In genomic region chr10:131141207-131141606, GRCh38 we compare ENCODE assay signal across 21 cellular contexts.
DNase-seq lines count a peak whose midpoint lies in the region; ATAC-seq, FAIRE-seq and TF ChIP-seq lines count a peak whose summit lies in the region.
"Had no signal": no experiment of that assay in that cellular context is flagged by ENCODE, and none has a peak within 500 bp of the region (broad histone marks: within the 10 kb centered on the region; RNA-seq: fewer than 3 reads in every experiment).

No MANE protein-coding gene starts in this region.

- no peak overlapping the region for H3K27ac ChIP-seq in RWPE2 (ENCODE audit: poor library complexity, severe bottlenecking)
- no peak overlapping the region for H3K27ac ChIP-seq in spleen
- no peak overlapping the region for H3K27ac ChIP-seq in naive thymus-derived CD4-positive, alpha-beta T cell (ENCODE audit: low read depth, low read length)

- CTCF ChIA-PET in naive thymus-derived CD4-positive, alpha-beta T cell (lab: Charles Lee), result interaction anchor here (0.7 kb wide), 1 partner anchor 9 kb away, joined by 3 read pairs; no protein-coding TSS in a partner anchor

- DNase-seq in NCI-H146 treated with DMSO at 0.1 percent for 48 hours (lab: John Stamatoyannopoulos, UW; ENCODE audit: unreplicated experiment) (peak; percentile 51), RWPE2 (ENCODE audit: low spot score) (peak; percentile 19), neural crest cell (ENCODE audit: low read depth, low spot score) (no peak), spleen (peak; percentile 51), D721Med (ENCODE audit: insufficient read length, low spot score) (no peak), NCI-H2029 treated with DMSO at 0.1 percent for 48 hours (lab: John Stamatoyannopoulos, UW) (no peak)
- DNase-seq in naive thymus-derived CD4-positive, alpha-beta T cell, result no peak
- DNase-seq: ACHN; BE2C; C1 segment of cervical spinal cord; Caco-2; CD4-positive, CD25-positive, alpha-beta regulatory T cell; GDM1; GOT3 had no signal

- POLR2A ChIA-PET in naive thymus-derived CD4-positive, alpha-beta T cell (lab: Charles Lee), result no interaction called here

- TF ChIP-seq POLR2A in spleen (IDR thresholded peaks at IDR 0.05), result no peak

- FAIRE-seq in D721Med (lab: Jason Lieb, UNC), result no peak
- FAIRE-seq: A204.1, GM12892, GM18507, HepG2 had no signal

- H3K9me3 ChIP-seq in RWPE2 (ENCODE audit: severe bottlenecking) (no peaks in the 10 kb centered on the region), spleen (no peaks in the 10 kb centered on the region)
- H3K9me3 ChIP-seq in naive thymus-derived CD4-positive, alpha-beta T cell (ENCODE audit: control insufficient read depth in 2 of 3, low read length in 3 of 3), result no peaks in the 10 kb centered on the region
- H3K9me3 ChIP-seq: BE2C, Caco-2 had no signal

- H3K36me3 ChIP-seq in RWPE2 (ENCODE audit: low read depth) (no peaks in the 10 kb centered on the region), spleen (no peaks in the 10 kb centered on the region)
- no peaks in the 10 kb centered on the region for H3K36me3 ChIP-seq in naive thymus-derived CD4-positive, alpha-beta T cell (ENCODE audit: control insufficient read depth in 2 of 3, insufficient read depth in 3 of 3, low read length in 3 of 3)
- H3K36me3 ChIP-seq: BE2C had no signal

- no peak for ATAC-seq in RWPE2 (ENCODE audit: low read depth)
- ATAC-seq in naive thymus-derived CD4-positive, alpha-beta T cell, result no peak
- ATAC-seq in GM21360 (IDR thresholded peaks at IDR 0.05; ENCODE audit: unreplicated experiment), result no peak
- ATAC-seq: HepG2 had no signal

- H3K4me1 ChIP-seq in RWPE2 (ENCODE audit: insufficient read depth, poor library complexity, severe bottlenecking) (no peaks in the 10 kb centered on the region), spleen (no peaks in the 10 kb centered on the region)
- H3K4me1 ChIP-seq in naive thymus-derived CD4-positive, alpha-beta T cell (ENCODE audit: control insufficient read depth in 2 of 2, insufficient read depth in 2 of 2, low read length in 2 of 2), result no peaks in the 10 kb centered on the region
- H3K4me1 ChIP-seq: BE2C, Caco-2 had no signal

- H3K4me3 Mint-ChIP-seq in neural crest cell, result no peak overlapping the region
- no peak overlapping the region for H3K4me3 Mint-ChIP-seq in naive thymus-derived CD4-positive, alpha-beta T cell
- H3K4me3 Mint-ChIP-seq: CD4-positive, CD25-positive, alpha-beta regulatory T cell; CD8-positive, alpha-beta memory T cell; IgD-negative memory B cell had no signal

- intact Hi-C loops in spleen (cut with DNase I; ENCODE audit: low total_unique reads), result no loop called here
- intact Hi-C loops in naive thymus-derived CD4-positive, alpha-beta T cell (cut with micrococcal nuclease), result no loop called here

- no peak overlapping the region for H3K4me3 ChIP-seq in RWPE2 (ENCODE audit: severe bottlenecking)
- no peak overlapping the region for H3K4me3 ChIP-seq in spleen
- H3K4me3 ChIP-seq in naive thymus-derived CD4-positive, alpha-beta T cell (ENCODE audit: low read length), result no peak overlapping the region

- peaks cover 25% of the 10 kb centered on the region for H3K4me1 Mint-ChIP-seq in neural crest cell
- H3K4me1 Mint-ChIP-seq in naive thymus-derived CD4-positive, alpha-beta T cell, result peaks cover 0 to 1% (median 0%) of the 10 kb centered on the region in 7 donors
- H3K4me1 Mint-ChIP-seq: CD4-positive, CD25-positive, alpha-beta regulatory T cell; CD8-positive, alpha-beta memory T cell; IgD-negative memory B cell had no signal

- H3K27me3 ChIP-seq in RWPE2 (ENCODE audit: insufficient read depth, poor library complexity, severe bottlenecking) (no peaks in the 10 kb centered on the region), spleen (replicated peaks in 1 of 7) (no peaks in the 10 kb centered on the region)
- no peaks in the 10 kb centered on the region for H3K27me3 ChIP-seq in naive thymus-derived CD4-positive, alpha-beta T cell (ENCODE audit: control insufficient read depth in 2 of 2, insufficient read depth in 2 of 2, low read length in 2 of 2)
- H3K27me3 ChIP-seq: BE2C had no signal

- H3K27me3 Mint-ChIP-seq in neural crest cell (ENCODE audit: low read depth), result peaks cover 5% of the 10 kb centered on the region
- peaks cover 0 to 7% (median 0%) of the 10 kb centered on the region in 5 donors for H3K27me3 Mint-ChIP-seq in naive thymus-derived CD4-positive, alpha-beta T cell
- H3K27me3 Mint-ChIP-seq: CD4-positive, CD25-positive, alpha-beta regulatory T cell; CD8-positive, alpha-beta memory T cell; IgD-negative memory B cell had no signal

- no peaks in the 10 kb centered on the region for H3K9me3 Mint-ChIP-seq in neural crest cell
- H3K9me3 Mint-ChIP-seq in naive thymus-derived CD4-positive, alpha-beta T cell, result no peaks in the 10 kb centered on the region

- TF ChIP-seq CTCF in RWPE2 (IDR thresholded peaks at IDR 0.05; ENCODE audit: poor library complexity, severe bottlenecking) (no peak), neural crest cell (conservative IDR thresholded peaks at IDR 0.05) (no peak), spleen (IDR thresholded peaks at IDR 0.05 in 8 of 11, conservative IDR thresholded peaks at IDR 0.05 in 3 of 11) (no peak), D721Med (IDR thresholded peaks at IDR 0.05; ENCODE audit: insufficient read depth, missing control alignments) (no peak)

- peak overlapping the region; percentile 27 for H3K27ac Mint-ChIP-seq in neural crest cell (ENCODE audit: unreplicated experiment)
- no peak overlapping the region for H3K27ac Mint-ChIP-seq in naive thymus-derived CD4-positive, alpha-beta T cell
- H3K27ac Mint-ChIP-seq: CD4-positive, CD25-positive, alpha-beta regulatory T cell; CD8-positive, alpha-beta memory T cell; IgD-negative memory B cell had no signal

- H3K36me3 Mint-ChIP-seq in neural crest cell (ENCODE audit: low read depth), result no peaks in the 10 kb centered on the region
- no peaks in the 10 kb centered on the region for H3K36me3 Mint-ChIP-seq in naive thymus-derived CD4-positive, alpha-beta T cell
- H3K36me3 Mint-ChIP-seq: CD4-positive, CD25-positive, alpha-beta regulatory T cell; CD8-positive, alpha-beta memory T cell; IgD-negative memory B cell had no signal

- 84 to 89% (median 87%) methylated on average over 7 of the region's 7 CpGs for WGBS in spleen, 5 donors

Comparison
In these comparisons a context has a peak if more than half of its experiments do, and no peak if none do; other contexts are left out.
1. DNase-seq: peak in NCI-H146 treated with DMSO at 0.1 percent for 48 hours (single experiment), RWPE2 (single experiment) and spleen (single experiment); none in neural crest cell (single experiment), naive thymus-derived CD4-positive, alpha-beta T cell (0 of 9), D721Med (single experiment) and NCI-H2029 treated with DMSO at 0.1 percent for 48 hours (single experiment).